In genomic region chr15:77784361-77785292, GRCh38 we compare ENCODE assay signal across 8 cellular contexts.
A peak's percentile ranks its signal among the peaks of the same experiment; 100 is the strongest.
DNase-seq lines count a peak whose midpoint lies in the region; ATAC-seq, FAIRE-seq and TF ChIP-seq lines count a peak whose summit lies in the region.

No MANE protein-coding gene starts in this region.

- H3K27me3 ChIP-seq in breast epithelium (peaks cover 0 to 20% of the 10 kb centered on the region in 2 donors), bronchial epithelial cell (ENCODE audit: control insufficient read depth, insufficient read depth, low read length) (no peaks in the 10 kb centered on the region)

- H3K27me3 Mint-ChIP-seq in MCF 10A (ENCODE audit: insufficient read depth, unreplicated experiment), result peaks cover 46% of the 10 kb centered on the region
- H3K27me3 Mint-ChIP-seq in stimulated activated naive B cell treated with anti-CD40 and anti-IgM and Interleukin-4, amounts not matched to agents 10 μg/mL and 1 μg/mL and 100 μg/mL, for 72 hours, result peaks cover 19 to 24% of the 10 kb centered on the region in 2 donors

- H3K36me3 ChIP-seq in breast epithelium, result no peaks in the 10 kb centered on the region
- no peaks in the 10 kb centered on the region for H3K36me3 ChIP-seq in bronchial epithelial cell (ENCODE audit: control insufficient read depth, insufficient read depth, low read length)

- H3K4me3 ChIP-seq in breast epithelium (no peak overlapping the region), bronchial epithelial cell (ENCODE audit: low read depth, low read length) (no peak overlapping the region), lower leg skin (ENCODE audit: low read depth, poor library complexity, severe bottlenecking) (no peak overlapping the region)

- POLR2A ChIA-PET in MCF 10A (lab: Yijun Ruan, JAX), result no interaction called here

- H3K27ac Mint-ChIP-seq in MCF 10A (ENCODE audit: low read depth, unreplicated experiment), result no peak overlapping the region
- H3K27ac Mint-ChIP-seq in stimulated activated naive B cell treated with anti-CD40 and anti-IgM and Interleukin-4, amounts not matched to agents 10 μg/mL and 1 μg/mL and 100 μg/mL, for 72 hours, result no peak overlapping the region

- BruUV-seq in MCF 10A (replicated peaks; lab: Mats Ljungman, UMichigan), result no TSS peak

- H3K27ac ChIP-seq in breast epithelium, result no peak overlapping the region

- WGBS in lower leg skin, 2 donors, result 60 to 61% methylated on average over 11 of the region's 11 CpGs

- TF ChIP-seq POLR2A in breast epithelium (IDR thresholded peaks at IDR 0.05) (no peak), lower leg skin (IDR thresholded peaks at IDR 0.05) (no peak)

- peaks cover 16% of the 10 kb centered on the region in 2 donors for H3K9me3 ChIP-seq in breast epithelium

- intact Hi-C loops in MCF 10A (cut with micrococcal nuclease), result no loop called here
- intact Hi-C loops in breast epithelium (cut with DNase I; ENCODE audit: low total_unique reads), result loop anchor here (5.0 kb wide), 1 partner anchor 263 kb away; no protein-coding TSS in a partner anchor
- intact Hi-C loops in lower leg skin (cut with DNase I; ENCODE audit: low total_unique reads), result no loop called here

- CTCF ChIA-PET in MCF 10A (lab: Yijun Ruan, JAX), result interaction anchor here (0.6 to 1.7 kb wide), 6 partner anchors 12 to 660 kb away, joined by 3 to 7 read pairs (median 3); no protein-coding TSS in a partner anchor

- H3K4me3 Mint-ChIP-seq in MCF 10A (ENCODE audit: unreplicated experiment), result no peak overlapping the region
- H3K4me3 Mint-ChIP-seq in stimulated activated naive B cell treated with anti-CD40 and anti-IgM and Interleukin-4, amounts not matched to agents 10 μg/mL and 1 μg/mL and 100 μg/mL, for 72 hours, result no peak overlapping the region

- TF ChIP-seq CTCF in MCF 10A (IDR thresholded peaks at IDR 0.05; ENCODE audit: unreplicated experiment) (peak; percentile 11), breast epithelium (IDR thresholded peaks at IDR 0.05) (no peak), bronchial epithelial cell (IDR thresholded peaks at IDR 0.05; ENCODE audit: insufficient read depth, low read length, severe bottlenecking) (peak; percentile 43), lower leg skin (IDR thresholded peaks at IDR 0.05) (no peak)

- peak; percentile 42 to 53 for ATAC-seq in stimulated activated naive B cell treated with anti-CD40 and anti-IgM and Interleukin-4, amounts not matched to agents 10 μg/mL and 1 μg/mL and 100 μg/mL, for 72 hours (replicated peaks)
- ATAC-seq in HG03469 (IDR thresholded peaks at IDR 0.05; ENCODE audit: unreplicated experiment) (no peak), GM19397 (IDR thresholded peaks at IDR 0.05; ENCODE audit: unreplicated experiment) (no peak)

- no peaks in the 10 kb centered on the region for H3K4me1 Mint-ChIP-seq in MCF 10A (ENCODE audit: insufficient read depth, unreplicated experiment)
- no peaks in the 10 kb centered on the region for H3K4me1 Mint-ChIP-seq in stimulated activated naive B cell treated with anti-CD40 and anti-IgM and Interleukin-4, amounts not matched to agents 10 μg/mL and 1 μg/mL and 100 μg/mL, for 72 hours

- no peaks in the 10 kb centered on the region for H3K9me3 Mint-ChIP-seq in MCF 10A (ENCODE audit: unreplicated experiment)
- H3K9me3 Mint-ChIP-seq in stimulated activated naive B cell treated with anti-CD40 and anti-IgM and Interleukin-4, amounts not matched to agents 10 μg/mL and 1 μg/mL and 100 μg/mL, for 72 hours, result peaks cover 8 to 9% of the 10 kb centered on the region in 2 donors

- H3K4me1 ChIP-seq in breast epithelium, result no peaks in the 10 kb centered on the region

- no peak for FAIRE-seq in bronchial epithelial cell (lab: Jason Lieb, UNC)

- peak; percentile 52 for DNase-seq in MCF 10A (ENCODE audit: unreplicated experiment)
- no peak for DNase-seq in breast epithelium (ENCODE audit: low spot score in 2 of 2)
- DNase-seq in NCI-H1417 treated with DMSO at 0.1 percent for 48 hours (lab: John Stamatoyannopoulos, UW), result peak; percentile 48
- DNase-seq in bronchial epithelial cell (ENCODE audit: low read depth), result peak; percentile 1
- DNase-seq in stimulated activated naive B cell treated with anti-CD40 and anti-IgM and Interleukin-4, amounts not matched to agents 10 μg/mL and 1 μg/mL and 100 μg/mL, for 72 hours, result no peak
- no peak for DNase-seq in lower leg skin (ENCODE audit: low spot score in 2 of 2)

- no peaks in the 10 kb centered on the region for H3K36me3 Mint-ChIP-seq in MCF 10A (ENCODE audit: insufficient read depth, unreplicated experiment)
- H3K36me3 Mint-ChIP-seq in stimulated activated naive B cell treated with anti-CD40 and anti-IgM and Interleukin-4, amounts not matched to agents 10 μg/mL and 1 μg/mL and 100 μg/mL, for 72 hours, result no peaks in the 10 kb centered on the region

Comparison
In these comparisons a context has a peak if more than half of its experiments do, and no peak if none do; other contexts are left out.
1. DNase-seq: peak in MCF 10A (single experiment), NCI-H1417 treated with DMSO at 0.1 percent for 48 hours (single experiment) and bronchial epithelial cell (single experiment); none in breast epithelium (0 of 2), stimulated activated naive B cell treated with anti-CD40 and anti-IgM and Interleukin-4, amounts not matched to agents 10 μg/mL and 1 μg/mL and 100 μg/mL, for 72 hours (single experiment) and lower leg skin (0 of 2).
2. CTCF ChIP-seq: peak in MCF 10A (single experiment) and bronchial epithelial cell (single experiment); none in breast epithelium (0 of 3) and lower leg skin (0 of 3).
3. ATAC-seq: peak in stimulated activated naive B cell treated with anti-CD40 and anti-IgM and Interleukin-4, amounts not matched to agents 10 μg/mL and 1 μg/mL and 100 μg/mL, for 72 hours (2 of 2); none in HG03469 (single experiment) and GM19397 (single experiment).